Comparison of ENCODE assay signal across 8 cellular contexts in genomic region chr10:100303724-100304319, GRCh38. TPM values are rescaled to one million over a fixed set of nuclear protein-coding genes. Genes with fewer than 3 reads are reported as not detected.
DNase-seq lines count a peak whose midpoint lies in the region; ATAC-seq, FAIRE-seq and TF ChIP-seq lines count a peak whose summit lies in the region.
"Had no signal": no experiment of that assay in that cellular context is flagged by ENCODE, and none has a peak within 500 bp of the region (broad histone marks: within the 10 kb centered on the region; RNA-seq: fewer than 3 reads in every experiment).

No MANE protein-coding gene starts in this region.

- DNase-seq in GM06990 (ENCODE audit: extremely low read depth, insufficient read length) = no peak
- peak; percentile 28 for DNase-seq in NCI-H1092 (lab: John Stamatoyannopoulos, UW)
- peak; percentile 14 for DNase-seq in astrocyte (ENCODE audit: low read depth)
- DNase-seq in right lobe of liver = no peak
- no peak for DNase-seq in activated CD4-positive, alpha-beta T cell treated with anti-CD3 and anti-CD28 coated beads for 48 hours
- DNase-seq in T-helper 1 cell = no peak

- TF ChIP-seq POLR2A in right lobe of liver (IDR thresholded peaks at IDR 0.05) = no peak

- H3K27ac ChIP-seq in astrocyte (ENCODE audit: low read depth, low read length) (no peak overlapping the region), right lobe of liver (no peak overlapping the region)
- H3K27ac ChIP-seq: SK-N-MC had no signal

- H4K20me1 ChIP-seq in astrocyte (ENCODE audit: insufficient read depth, low read length) = no peaks in the 10 kb centered on the region

- peaks cover 2% of the 10 kb centered on the region for H3K27me3 ChIP-seq in GM06990 (replicated peaks; ENCODE audit: control insufficient read depth, insufficient read depth, low read length)
- peaks cover 16% of the 10 kb centered on the region for H3K27me3 ChIP-seq in astrocyte (ENCODE audit: insufficient read depth, low read length)
- no peaks in the 10 kb centered on the region for H3K27me3 ChIP-seq in right lobe of liver

- H3K4me3 ChIP-seq in GM06990 (replicated peaks; ENCODE audit: low read depth, low read length) = no peak overlapping the region
- H3K4me3 ChIP-seq in astrocyte (ENCODE audit: insufficient read depth, low read depth, low read length) = no peak overlapping the region
- no peak overlapping the region for H3K4me3 ChIP-seq in right lobe of liver
- H3K4me3 ChIP-seq: SK-N-MC had no signal

- H3K9ac ChIP-seq in astrocyte (ENCODE audit: low read length) = no peak overlapping the region

- H3K27me3 Mint-ChIP-seq in astrocyte (ENCODE audit: low read depth, unreplicated experiment) = peaks cover 10% of the 10 kb centered on the region

- H3K4me1 Mint-ChIP-seq in astrocyte (ENCODE audit: low read depth, unreplicated experiment) = peaks cover 5% of the 10 kb centered on the region

- intact Hi-C loops in right lobe of liver (cut with DNase I) = no loop called here

- H3K9me3 Mint-ChIP-seq in astrocyte (ENCODE audit: unreplicated experiment) = peaks cover 2% of the 10 kb centered on the region

- no peaks in the 10 kb centered on the region for H3K79me2 ChIP-seq in astrocyte (ENCODE audit: insufficient read depth, low read length)

- H3K9me3 ChIP-seq in astrocyte (ENCODE audit: insufficient read depth, low read depth, low read length) (no peaks in the 10 kb centered on the region), right lobe of liver (no peaks in the 10 kb centered on the region)

- FAIRE-seq in astrocyte (lab: Jason Lieb, UNC) = peak; percentile 47

- H3K4me2 ChIP-seq in astrocyte (ENCODE audit: low read length) = no peak overlapping the region

- peak; percentile 66 to 82 (median 76) for ATAC-seq in right lobe of liver
- ATAC-seq in HG03159 (IDR thresholded peaks at IDR 0.05; ENCODE audit: unreplicated experiment) = no peak

- H3K36me3 Mint-ChIP-seq in astrocyte (ENCODE audit: low read depth, unreplicated experiment) = no peaks in the 10 kb centered on the region

- H3K27ac Mint-ChIP-seq in astrocyte (ENCODE audit: unreplicated experiment) = no peak overlapping the region

- H3K36me3 ChIP-seq in GM06990 (ENCODE audit: control insufficient read depth, insufficient read depth, low read length) (no peaks in the 10 kb centered on the region), astrocyte (ENCODE audit: insufficient read depth, low read length) (no peaks in the 10 kb centered on the region), right lobe of liver (no peaks in the 10 kb centered on the region)

- H2AFZ ChIP-seq in astrocyte (ENCODE audit: low read depth, low read length) = no peak overlapping the region

- 18% methylated on average over 7 of the region's 7 CpGs for WGBS in right lobe of liver (ENCODE audit: insufficient coverage, low coverage, low lambda C conversion rate, missing lambda C conversion rate)

- no peak overlapping the region for H3K4me3 Mint-ChIP-seq in astrocyte (ENCODE audit: unreplicated experiment)

- H3K4me1 ChIP-seq in astrocyte (ENCODE audit: insufficient read depth, low read length) (no peaks in the 10 kb centered on the region), right lobe of liver (peaks cover 0 to 14% (median 0%) of the 10 kb centered on the region in 4 donors)

- TF ChIP-seq CTCF in GM06990 (IDR thresholded peaks at IDR 0.05; ENCODE audit: insufficient read depth, low read length, poor library complexity, severe bottlenecking) (peak; percentile 68), astrocyte (IDR thresholded peaks at IDR 0.05; ENCODE audit: insufficient read depth, low read depth, low read length) (peak; percentile 79), right lobe of liver (IDR thresholded peaks at IDR 0.05) (peak; percentile 60 to 65 (median 62))

RNA-seq across cellular contexts. Expression of gene BLOC1S2, which starts 17.3 kb away (rescaled TPM):
- 82.0 and 93.9 TPM in 2 replicates for total RNA-seq in astrocyte
- 10 to 100 TPM; 13.7 to 26.4 (median 22.0) TPM for total RNA-seq in right lobe of liver

RNA-seq across cellular contexts. Expression of gene PKD2L1, which starts 26.2 kb away (rescaled TPM):
- not detected in 2 replicates for total RNA-seq in astrocyte
- under 1 TPM in 3 of 6 experiments, not detected in 3; 0.12 to 0.26 (median 0.22) TPM for total RNA-seq in right lobe of liver

RNA-seq across cellular contexts. Expression of gene CWF19L1, which starts 36.4 kb away (rescaled TPM):
- total RNA-seq in astrocyte (20.5 and 23.2 TPM in 2 replicates), right lobe of liver (10 to 100 TPM in 1 of 6 experiments, 1 to 10 TPM in 5; 7.7 to 10.7 (median 8.4) TPM)

RNA-seq across cellular contexts. Expression of gene SCD, which starts 43.2 kb away (rescaled TPM):
- total RNA-seq in astrocyte (324 and 428 TPM in 2 replicates), right lobe of liver (100 to 1,000 TPM in 4 of 6 experiments, 10 to 100 TPM in 2; 38.3 to 599 (median 220) TPM)

Comparison
In these comparisons a context has a peak if more than half of its experiments do, and no peak if none do; other contexts are left out.
1. DNase-seq: peak in NCI-H1092 (single experiment) and astrocyte (single experiment); none in GM06990 (single experiment), right lobe of liver (0 of 3), activated CD4-positive, alpha-beta T cell treated with anti-CD3 and anti-CD28 coated beads for 48 hours (single experiment) and T-helper 1 cell (0 of 5).
2. Peak in every context shown above with its lines, with median percentiles within 50 percentile points of each other: CTCF ChIP-seq.